Comparison of ENCODE assay signal across 31 cellular contexts in the genomic region with DNA sequence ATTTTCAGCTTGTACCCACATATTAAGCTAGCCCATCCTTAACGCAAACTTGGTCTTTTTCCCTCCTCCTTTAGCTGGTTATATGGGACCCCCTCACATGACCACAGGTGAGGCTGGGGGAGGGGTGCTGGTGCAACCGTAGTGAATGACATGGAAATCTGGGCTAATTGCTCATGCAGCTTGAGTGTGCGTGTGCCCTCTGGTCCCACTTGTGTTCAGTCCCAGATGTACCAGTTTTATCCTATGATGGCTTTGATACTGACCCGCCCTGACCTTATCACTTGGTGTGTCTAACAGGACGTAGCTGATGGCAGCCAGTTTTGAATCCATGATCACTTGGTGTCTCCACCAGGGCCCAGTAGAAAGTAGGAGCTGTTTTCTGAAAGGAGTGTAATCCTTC.
"Had no signal": no experiment of that assay in that cellular context is flagged by ENCODE, and none has a peak within 500 bp of the region (broad histone marks: within the 10 kb centered on the region; RNA-seq: fewer than 3 reads in every experiment).

No MANE protein-coding gene starts in this region.

- H2AFZ ChIP-seq: PC-9 had no signal

- DNase-seq: Kasumi-1, MG63, NCI-H1048, NCI-H1092 treated with DMSO at 0.1 percent for 48 hours, NCI-H1105 treated with DMSO at 0.1 percent for 48 hours, NCI-H1417, NCI-H1436, NCI-H146, NCI-H1694, NCI-H187, NCI-H1930, NCI-H2029 treated with DMSO at 0.1 percent for 48 hours, NCI-H2081 treated with DMSO at 0.1 percent for 48 hours, NCI-H2107, NCI-H2171, NCI-H226, NCI-H446 treated with DMSO at 0.1 percent for 48 hours, NCI-H510A treated with DMSO at 0.1 percent for 48 hours, NCI-H524 treated with DMSO at 0.1 percent for 48 hours, NCI-H526 treated with DMSO at 0.1 percent for 48 hours, NCI-H774, PC-9, SHP77, SIG-M5, SJCRH30 had no signal

- H3K4me3 ChIP-seq: MG63, PC-9, SJCRH30, SK-N-MC had no signal

- H3K9me3 ChIP-seq: MG63, SJCRH30 had no signal

- FAIRE-seq: RCC 7860 had no signal

- H3K4me2 ChIP-seq: PC-9 had no signal

- H3K4me1 ChIP-seq: SJCRH30 had no signal

- H3K27me3 ChIP-seq: MG63, SJCRH30 had no signal

- H3K36me3 ChIP-seq: MG63, SJCRH30 had no signal

- H3K27ac ChIP-seq: PC-9, RWPE1, SJCRH30, SK-N-MC had no signal

- ATAC-seq: Panc1, Right ventricle myocardium inferior, SK-N-SH treated with all-trans-retinoic acid at 6 μM for 48 hours had no signal
